28 cellular contexts compared by ENCODE assay signal in genomic region chr2:189551808-189552207, GRCh38. TPM values are rescaled to one million over a fixed set of nuclear protein-coding genes. Genes with fewer than 3 reads are reported as not detected.
A peak's percentile ranks its signal among the peaks of the same experiment; 100 is the strongest.
DNase-seq lines count a peak whose midpoint lies in the region; ATAC-seq, FAIRE-seq and TF ChIP-seq lines count a peak whose summit lies in the region.
"Had no signal": no experiment of that assay in that cellular context is flagged by ENCODE, and none has a peak within 500 bp of the region (broad histone marks: within the 10 kb centered on the region; RNA-seq: fewer than 3 reads in every experiment).

No MANE protein-coding gene starts in this region.

- H3K4me2 ChIP-seq in HepG2 (ENCODE audit: low read depth, low read length) = no peak overlapping the region
- H3K4me2 ChIP-seq: GM23338 had no signal

- POLR2A ChIA-PET in HepG2 (lab: Yijun Ruan, JAX) = interaction anchor here (0.9 to 2.9 kb wide), 6 partner anchors 10 to 29 kb away, joined by 3 to 18 read pairs (median 8); partner anchors contain the start of gene SLC40A1

- BruUV-seq in HepG2 (replicated peaks; lab: Mats Ljungman, UMichigan) = no TSS peak

- H3K79me2 ChIP-seq in HepG2 (ENCODE audit: insufficient read depth, low read length) = no peaks in the 10 kb centered on the region

- H4K20me1 ChIP-seq in HepG2 (ENCODE audit: insufficient read depth, low read length) = no peaks in the 10 kb centered on the region

- H3K9ac ChIP-seq in HepG2 (ENCODE audit: insufficient read depth, low read depth, low read length) = no peak overlapping the region

- TF ChIP-seq POLR2A in heart left ventricle (IDR thresholded peaks at IDR 0.05) (no peak), HepG2 (IDR thresholded peaks at IDR 0.05; ENCODE audit: insufficient read depth in 1 of 2, low read depth in 2 of 2, low read length in 2 of 2) (no peak), gastrocnemius medialis (IDR thresholded peaks at IDR 0.05) (no peak)

- no peak for TF ChIP-seq RAD21 in HepG2 (CRISPR knock-in tag; IDR thresholded peaks at IDR 0.05)

- H3K27me3 ChIP-seq in heart left ventricle (no peaks in the 10 kb centered on the region), HepG2 (ENCODE audit: control insufficient read depth in 1 of 2, insufficient read depth in 2 of 2, low read length in 2 of 2) (no peaks in the 10 kb centered on the region), gastrocnemius medialis (no peaks in the 10 kb centered on the region)

- no peak for FAIRE-seq in HepG2 (lab: Jason Lieb, UNC)
- FAIRE-seq: frontal cortex, GM12878, TTC549 had no signal

- H3K4me3 ChIP-seq in heart left ventricle (peak overlapping the region in 1 of 12 donors; percentile 1), HepG2 (replicated peaks in 1 of 3; ENCODE audit: insufficient read depth in 1 of 3, low read depth in 2 of 3, low read length in 3 of 3) (no peak overlapping the region), gastrocnemius medialis (no peak overlapping the region), urinary bladder (ENCODE audit: low read depth, low read length) (no peak overlapping the region)
- H3K4me3 ChIP-seq: GM12878, GM23338 had no signal

- H3K9me3 ChIP-seq in heart left ventricle = no peaks in the 10 kb centered on the region
- H3K9me3 ChIP-seq in HepG2 (ENCODE audit: low read length) = no peaks in the 10 kb centered on the region
- no peaks in the 10 kb centered on the region for H3K9me3 ChIP-seq in gastrocnemius medialis

- TF ChIP-seq CTCF in heart left ventricle (IDR thresholded peaks at IDR 0.05) (no peak), HepG2 (CRISPR knock-in tag; IDR thresholded peaks at IDR 0.05) (no peak), gastrocnemius medialis (IDR thresholded peaks at IDR 0.05 in 4 of 5, conservative IDR thresholded peaks at IDR 0.05 in 1 of 5) (no peak)

- H3K36me3 ChIP-seq in heart left ventricle (no peaks in the 10 kb centered on the region), HepG2 (replicated peaks in 1 of 2; ENCODE audit: control insufficient read depth in 1 of 2, insufficient read depth in 2 of 2, low read length in 2 of 2) (no peaks in the 10 kb centered on the region), gastrocnemius medialis (no peaks in the 10 kb centered on the region), urinary bladder (ENCODE audit: insufficient read depth) (no peaks in the 10 kb centered on the region)

- CTCF ChIA-PET in HepG2 (lab: Yijun Ruan, JAX; ENCODE audit: low intra/inter-chr PET ratio, low total read pairs) = no interaction called here

- DNase-seq in heart left ventricle = no peak
- DNase-seq in cardiac septum (ENCODE audit: low spot score) = no peak
- DNase-seq in HepG2 (ENCODE audit: low spot score) = no peak
- no peak for DNase-seq in gastrocnemius medialis
- DNase-seq in mucosa of gallbladder (ENCODE audit: low spot score) = no peak
- DNase-seq in NCI-H1436 (lab: John Stamatoyannopoulos, UW) = no peak
- DNase-seq: 8988T; activated CD4-positive, CD25-positive, alpha-beta regulatory T cell treated with anti-CD3 and anti-CD28 coated beads, Interleukin-2, amount 50 U/mL, for 72 hours; activated naive CD4-positive, alpha-beta T cell; activated T-cell treated with anti-CD3 and anti-CD28 coated beads, Interleukin-2, amount 50 U/mL, for 1 hour; amniotic stem cell; cerebellar nuclear complex; effector CD4-positive, alpha-beta T cell; erythroblast; kidney; naive thymus-derived CD4-positive, alpha-beta T cell; NCI-H1048; NCI-H187 treated with DMSO at 0.1 percent for 48 hours; NCI-H748 treated with DMSO at 0.1 percent for 48 hours; SHP77 treated with DMSO at 0.1 percent for 48 hours; stimulated activated CD4-positive, alpha-beta T cell treated with anti-CD3 and anti-CD28 coated beads, Interleukin-1b, Interleukin-23, amount 100 ng/mL, for 48 hours; T-cell had no signal

- H2AFZ ChIP-seq in HepG2 (ENCODE audit: low read length) = no peak overlapping the region
- H2AFZ ChIP-seq: GM23338 had no signal

- peak overlapping the region; percentile 12 to 74 (median 60) for H3K27ac ChIP-seq in heart left ventricle
- H3K27ac ChIP-seq in HepG2 (ENCODE audit: extremely low read length, insufficient read depth, low read length) = peak overlapping the region; percentile 49
- peak overlapping the region in 3 of 4 donors; percentile 4 to 60 (median 33) for H3K27ac ChIP-seq in gastrocnemius medialis
- peak overlapping the region; percentile 10 for H3K27ac ChIP-seq in urinary bladder (ENCODE audit: low read depth)

- TF ChIP-seq EP300 in HepG2 (IDR thresholded peaks at IDR 0.05; ENCODE audit: low read depth in 2 of 2, low read length in 2 of 2) (no peak), HepG2 (CRISPR knock-in tag; IDR thresholded peaks at IDR 0.05; ENCODE audit: borderline replicate concordance) (no peak)

- ATAC-seq in heart left ventricle = no peak
- ATAC-seq in HepG2 = no peak
- ATAC-seq in gastrocnemius medialis = no peak
- no peak for ATAC-seq in GM19328 (IDR thresholded peaks at IDR 0.05; ENCODE audit: unreplicated experiment)
- ATAC-seq: GM12878; GM23338; naive thymus-derived CD4-positive, alpha-beta T cell; T-cell had no signal

- in situ Hi-C loops in HepG2 (cut with HindIII; ENCODE audit: extremely low pct_ligation_motif_present, low pct_unique_long_range_greater_than_20kb) = no loop called here
- in situ Hi-C loops in gastrocnemius medialis (cut with MboI; ENCODE audit: low sequenced_read_pairs in 4 of 4) = no loop called here

- intact Hi-C loops in heart left ventricle (cut with DNase I) = loop anchor here in 1 of 10 donors (5.0 kb wide), 1 partner anchor 70 kb away; no protein-coding TSS in a partner anchor
- intact Hi-C loops in cardiac septum (cut with DNase I) = no loop called here
- intact Hi-C loops in HepG2 (cut with micrococcal nuclease; ENCODE audit: unreplicated experiment) = loop anchor here (2.0 kb wide), 1 partner anchor 23 kb away; no protein-coding TSS in a partner anchor
- intact Hi-C loops in gastrocnemius medialis (cut with DNase I; ENCODE audit: low total_unique reads) = no loop called here

- peaks cover 0 to 61% (median 33%) of the 10 kb centered on the region in 12 donors for H3K4me1 ChIP-seq in heart left ventricle
- peaks cover 70% of the 10 kb centered on the region for H3K4me1 ChIP-seq in HepG2 (ENCODE audit: insufficient read depth, low read length)
- peaks cover 28 to 49% of the 10 kb centered on the region in 2 donors for H3K4me1 ChIP-seq in gastrocnemius medialis
- no peaks in the 10 kb centered on the region for H3K4me1 ChIP-seq in urinary bladder (ENCODE audit: insufficient read depth)

TF ChIP-seq in HepG2, 621 proteins besides CTCF, POLR2A, EP300 and RAD21 (continues in another document):
- 0 out of 2 replicates have a peak, but pooled peaks have one; percentile 52 for TF ChIP-seq SMYD3 (CRISPR knock-in tag; IDR thresholded peaks at IDR 0.05)
- TF ChIP-seq ZFP90 (CRISPR knock-in tag; IDR thresholded peaks at IDR 0.05; ENCODE audit: borderline replicate concordance) = no peak
- no peak for TF ChIP-seq ZNF549 (CRISPR knock-in tag; IDR thresholded peaks at IDR 0.05)
- TF ChIP-seq ATF4 (CRISPR knock-in tag; IDR thresholded peaks at IDR 0.05) = no peak
- no peak for TF ChIP-seq ZNF660 (CRISPR knock-in tag; IDR thresholded peaks at IDR 0.05; ENCODE audit: borderline replicate concordance, low read depth)
- no peak for TF ChIP-seq ZNF589 (CRISPR knock-in tag; conservative IDR thresholded peaks at IDR 0.05)

RNA-seq across cellular contexts. Expression of gene SLC40A1, which starts 28.8 kb away (rescaled TPM):
- total RNA-seq in heart left ventricle (100 to 1,000 TPM in 2 of 9 donors, 10 to 100 TPM in 7; 21.9 to 109 (median 42.9) TPM), cardiac septum (30.3 TPM), HepG2 (2016; rRNA removed; fragmentation: Illumina TruSeq; extraction: Trizol) (10.6 and 19.2 TPM in 2 replicates), gastrocnemius medialis (10 to 100 TPM; 24.8 to 81.8 (median 37.4) TPM), urinary bladder (151 TPM), mucosa of gallbladder (271 TPM)
- polyA plus RNA-seq in heart left ventricle (10 to 100 TPM; 10.2 to 20.3 TPM), HepG2 (2011; rRNA removed) (21.4 and 24.9 TPM in 2 replicates), urinary bladder (33.5 TPM)
- 2.5 and 3.1 TPM in 2 replicates for total RNA-seq in HepG2 (2016; cell fraction: cytosol; rRNA removed; fragmentation: Illumina TruSeq; extraction: Trizol; ENCODE audit: low read depth)
- total RNA-seq in HepG2 (2016; cell fraction: insoluble cytoplasmic fraction; rRNA removed; fragmentation: Illumina TruSeq; extraction: Trizol) = 10.6 and 17.6 TPM in 2 replicates
- 20.1 and 24.4 TPM in 2 replicates for total RNA-seq in HepG2 (2016; cell fraction: membrane; rRNA removed; fragmentation: Illumina TruSeq; extraction: Trizol)
- 9.0 and 10.7 TPM in 2 replicates for total RNA-seq in HepG2 (2016; cell fraction: nucleus; rRNA removed; fragmentation: Illumina TruSeq; extraction: Trizol)
- 14.9 and 22.6 TPM in 2 replicates for polyA plus RNA-seq in HepG2 (2011; cell fraction: cytosol; rRNA removed)
- polyA plus RNA-seq in HepG2 (2011; cell fraction: nucleus; rRNA removed) = 12.3 and 12.6 TPM in 2 replicates
- 35.5 and 45.2 TPM in 2 replicates for polyA plus RNA-seq in HepG2 (2012)
- 3.4 and 3.6 TPM in 2 replicates for polyA plus RNA-seq in HepG2 (2016; cell fraction: cytosol; fragmentation: Illumina TruSeq; extraction: Trizol; ENCODE audit: low read depth)
- polyA plus RNA-seq in HepG2 (2016; cell fraction: insoluble cytoplasmic fraction; fragmentation: Illumina TruSeq; extraction: Trizol; ENCODE audit: low read depth) = 19.5 and 21.2 TPM in 2 replicates
- polyA plus RNA-seq in HepG2 (2016; cell fraction: membrane; fragmentation: Illumina TruSeq; extraction: Trizol; ENCODE audit: low read depth) = 19.1 and 22.9 TPM in 2 replicates
- 12.8 and 14.3 TPM in 2 replicates for polyA plus RNA-seq in HepG2 (2016; cell fraction: nucleus; fragmentation: Illumina TruSeq; extraction: Trizol; ENCODE audit: insufficient read depth, low read depth)
- polyA minus RNA-seq in HepG2 (2011; rRNA and poly(A)+ RNA removed; ENCODE audit: low replicate concordance) = 0.47 and 45.0 TPM in 2 replicates
- 26.4 and 29.2 TPM in 2 replicates for polyA minus RNA-seq in HepG2 (2011; cell fraction: cytosol; rRNA and poly(A)+ RNA removed)
- 33.1 and 37.5 TPM in 2 replicates for polyA minus RNA-seq in HepG2 (2011; cell fraction: nucleus; rRNA and poly(A)+ RNA removed)
- total RNA-seq: GM23338 had no signal

Comparison
In these comparisons a context has a peak if more than half of its experiments do, and no peak if none do; other contexts are left out.
1. H3K27ac ChIP-seq: peak in every context shown above with its lines; median percentile 60 in heart left ventricle; 49 in HepG2; 33 in gastrocnemius medialis; 10 in urinary bladder.